ENCODE assay signal across 19 cellular contexts in genomic region chr4:959338-960139, GRCh38. TPM values are rescaled to one million over a fixed set of nuclear protein-coding genes. Genes with fewer than 3 reads are reported as not detected.
A peak's percentile ranks its signal among the peaks of the same experiment; 100 is the strongest.
DNase-seq lines count a peak whose midpoint lies in the region; ATAC-seq and TF ChIP-seq lines count a peak whose summit lies in the region.
"Had no signal": no experiment of that assay in that cellular context is flagged by ENCODE, and none has a peak within 500 bp of the region (broad histone marks: within the 10 kb centered on the region; RNA-seq: fewer than 3 reads in every experiment).

No MANE protein-coding gene starts in this region.

- H3K27ac ChIP-seq in HCT116 (ENCODE audit: low read depth, low read length): no peak overlapping the region
- peak overlapping the region; percentile 10 for H3K27ac ChIP-seq in cingulate gyrus (ENCODE audit: low read depth, low read length)
- H3K27ac ChIP-seq: colonic mucosa, heart left ventricle, lower lobe of right lung, WERI-Rb-1 had no signal

- H4K20me1 ChIP-seq in HCT116 (ENCODE audit: insufficient read depth): no peaks in the 10 kb centered on the region

- no peak overlapping the region for H3K9ac ChIP-seq in HCT116 (ENCODE audit: low read length)

- no peak for TF ChIP-seq CTCF in HCT116 (IDR thresholded peaks at IDR 0.05 in 2 of 3, conservative IDR thresholded peaks at IDR 0.05 in 1 of 3; ENCODE audit: borderline replicate concordance in 1 of 3, insufficient read depth in 1 of 3, low read depth in 2 of 3, low read length in 2 of 3)
- TF ChIP-seq CTCF in CD14-positive monocyte (IDR thresholded peaks at IDR 0.05): no peak

- no peak for TF ChIP-seq RAD21 in HCT116 (IDR thresholded peaks at IDR 0.05; ENCODE audit: low read depth)

- intact Hi-C loops in HCT116 (cut with micrococcal nuclease): no loop called here
- intact Hi-C loops in posterior vena cava (cut with DNase I): no loop called here
- intact Hi-C loops in CD14-positive monocyte (cut with micrococcal nuclease): no loop called here

- H3K9me3 Mint-ChIP-seq in CD14-positive monocyte: no peaks in the 10 kb centered on the region
- H3K9me3 Mint-ChIP-seq: activated naive CD4-positive, alpha-beta T cell treated with anti-CD3 and anti-CD28 coated beads, Interleukin-2, amount 10 ng/mL, durations not matched to agents 7 days and 5 days; T-cell had no signal

- H3K4me1 Mint-ChIP-seq in CD14-positive monocyte: no peaks in the 10 kb centered on the region
- H3K4me1 Mint-ChIP-seq: activated naive CD4-positive, alpha-beta T cell treated with anti-CD3 and anti-CD28 coated beads, Interleukin-2, amount 10 ng/mL, durations not matched to agents 7 days and 5 days; T-cell had no signal

- no peaks in the 10 kb centered on the region; the same call in 1 of the 2 replicates for H3K79me2 ChIP-seq in HCT116 (ENCODE audit: insufficient read depth, low read length)

- H3K27me3 ChIP-seq in HCT116 (ENCODE audit: insufficient read depth, low read length): no peaks in the 10 kb centered on the region
- H3K27me3 ChIP-seq: colonic mucosa, heart left ventricle had no signal

- no peak overlapping the region for H3K4me3 Mint-ChIP-seq in CD14-positive monocyte
- H3K4me3 Mint-ChIP-seq: activated naive CD4-positive, alpha-beta T cell treated with anti-CD3 and anti-CD28 coated beads, Interleukin-2, amount 10 ng/mL, durations not matched to agents 7 days and 5 days; T-cell had no signal

- H3K36me3 ChIP-seq in HCT116 (ENCODE audit: control insufficient read depth in 1 of 2, insufficient read depth in 2 of 2, low read length in 2 of 2): no peaks in the 10 kb centered on the region
- H3K36me3 ChIP-seq: colonic mucosa had no signal

- peaks cover 32 to 66% of the 10 kb centered on the region in 2 donors for H3K36me3 Mint-ChIP-seq in CD14-positive monocyte

- RAD21 ChIA-PET in HCT116 (lab: Charles Lee; ENCODE audit: low non-redundant PET in 1 of 2, low total read pairs in 2 of 2, uncharacterized antibody in 2 of 2, unreplicated experiment in 2 of 2): no interaction called here

- ATAC-seq in HCT116: no peak
- ATAC-seq: lower lobe of right lung; stimulated activated naive CD8-positive, alpha-beta T cell treated with anti-CD3 and anti-CD28 coated beads, Interleukin-15, Interleukin-2, amounts not matched to agents 100 U/mL and 50 U/mL, for 24 hours; T-cell had no signal

- TF ChIP-seq POLR2A in HCT116 (IDR thresholded peaks at IDR 0.05; ENCODE audit: borderline replicate concordance, extremely low read depth, insufficient read depth, insufficient read length): no peak

- no peak for DNase-seq in HCT116 (ENCODE audit: low read depth, low spot score)
- peak; percentile 66 for DNase-seq in posterior vena cava (ENCODE audit: low spot score)
- no peak for DNase-seq in NK-92 treated with Interleukin-12 subunit alpha and Interleukin-12 subunit beta, amount 100 ng/mL, for 24 hours (lab: John Stamatoyannopoulos, UW)
- no peak for DNase-seq in CD14-positive monocyte (ENCODE audit: low spot score)
- no peak for DNase-seq in activated T-cell treated with anti-CD3 and anti-CD28 coated beads, Interleukin-2, amount 50 U/mL, for 48 hours
- DNase-seq: AML-193; colonic mucosa; lower lobe of right lung; MM.1S; SHP77; stimulated activated CD4-positive, alpha-beta T cell treated with anti-CD3 and anti-CD28 coated beads, Interleukin-1b, Interleukin-23, amount 100 ng/mL, for 48 hours; stimulated activated naive CD8-positive, alpha-beta T cell treated with anti-CD3 and anti-CD28 coated beads, Interleukin-15, Interleukin-2, amounts not matched to agents 100 U/mL and 50 U/mL, for 24 hours; trophoblast cell had no signal

- H3K4me2 ChIP-seq in HCT116 (ENCODE audit: low read length): no peak overlapping the region

- no TSS peak for BruUV-seq in HCT116 (replicated peaks; lab: Mats Ljungman, UMichigan)

- POLR2A ChIA-PET in HCT116 (lab: Charles Lee): no interaction called here

- peak overlapping the region in 1 of 7 donors; percentile 13 for H3K27ac Mint-ChIP-seq in CD14-positive monocyte
- H3K27ac Mint-ChIP-seq: T-cell had no signal

- no peak overlapping the region for H3K4me3 ChIP-seq in HCT116 (replicated peaks in 1 of 2; ENCODE audit: low read depth in 1 of 2, low read length in 2 of 2)
- H3K4me3 ChIP-seq: colonic mucosa, heart left ventricle, lower lobe of right lung had no signal

- no peak overlapping the region for H2AFZ ChIP-seq in HCT116 (ENCODE audit: low read depth, low read length, poor library complexity, severe bottlenecking)

- no peaks in the 10 kb centered on the region for H3K9me2 ChIP-seq in HCT116 (ENCODE audit: insufficient read depth)

- peaks cover 5 to 20% of the 10 kb centered on the region in 2 experiments; a peak in 3 of 4 replicates for H3K4me1 ChIP-seq in HCT116 (ENCODE audit: control insufficient read depth in 1 of 2, insufficient read depth in 2 of 2, low read length in 2 of 2)
- H3K4me1 ChIP-seq: Caco-2, colonic mucosa, heart left ventricle, lower lobe of right lung had no signal

- CTCF ChIA-PET in HCT116 (lab: Charles Lee): no interaction called here

- no peaks in the 10 kb centered on the region for H3K27me3 Mint-ChIP-seq in CD14-positive monocyte (ENCODE audit: low read depth in 3 of 3)
- H3K27me3 Mint-ChIP-seq: activated naive CD4-positive, alpha-beta T cell treated with anti-CD3 and anti-CD28 coated beads, Interleukin-2, amount 10 ng/mL, durations not matched to agents 7 days and 5 days; T-cell had no signal

- H3K9me3 ChIP-seq in HCT116 (ENCODE audit: control insufficient read depth in 1 of 2, insufficient read depth in 1 of 2, low read depth in 1 of 2, low read length in 2 of 2): no peaks in the 10 kb centered on the region
- H3K9me3 ChIP-seq: Caco-2, colonic mucosa, heart left ventricle, lower lobe of right lung had no signal

TF ChIP-seq in HCT116, 20 proteins besides CTCF, POLR2A, EP300 and RAD21:
- TF ChIP-seq YY1 (IDR thresholded peaks at IDR 0.05; ENCODE audit: extremely low read depth, insufficient replicate concordance, low read depth, low read length): no peak
- 0 out of 2 replicates have a peak, but pooled peaks have one; percentile 4 for TF ChIP-seq POLR2AphosphoS5 (IDR thresholded peaks at IDR 0.05; ENCODE audit: low read depth, low read length)

RNA-seq across cellular contexts. Expression of gene DGKQ, which starts 13.8 kb away (rescaled TPM):
- total RNA-seq in HCT116 (2021; ENCODE audit: unreplicated experiment) (22.0 TPM), posterior vena cava (10 to 100 TPM; 10.8 to 11.9 TPM)
- polyA plus RNA-seq in HCT116 (2012): 17.8 and 20.2 TPM in 2 replicates
- 1 to 10 TPM in 1 of 2 donors, under 1 TPM in 1; 0.58 to 2.4 TPM for polyA plus RNA-seq in CD14-positive monocyte

RNA-seq across cellular contexts. Expression of gene TMEM175, which starts 27.3 kb away (rescaled TPM):
- 17.5 TPM for total RNA-seq in HCT116 (2021; ENCODE audit: unreplicated experiment)
- polyA plus RNA-seq in HCT116 (2012): 19.1 and 21.9 TPM in 2 replicates
- 10 to 100 TPM; 15.3 to 16.4 TPM for total RNA-seq in posterior vena cava
- 10 to 100 TPM; 18.9 to 20.7 TPM for polyA plus RNA-seq in CD14-positive monocyte

RNA-seq across cellular contexts. Expression of gene IDUA, which starts 27.3 kb away (rescaled TPM):
- 28.2 TPM for total RNA-seq in HCT116 (2021; ENCODE audit: unreplicated experiment)
- polyA plus RNA-seq in HCT116 (2012): 22.3 and 26.0 TPM in 2 replicates
- 10 to 100 TPM; 19.0 to 29.0 TPM for total RNA-seq in posterior vena cava
- polyA plus RNA-seq in CD14-positive monocyte: 1 to 10 TPM; 6.4 to 8.5 TPM

RNA-seq across cellular contexts. Expression of gene GAK, which starts 27.4 kb away (rescaled TPM):
- total RNA-seq in HCT116 (2021; ENCODE audit: unreplicated experiment): 123 TPM
- polyA plus RNA-seq in HCT116 (2012): 69.3 and 74.1 TPM in 2 replicates
- 10 to 100 TPM; 63.5 to 73.5 TPM for total RNA-seq in posterior vena cava
- polyA plus RNA-seq in CD14-positive monocyte: 10 to 100 TPM; 40.3 to 54.9 TPM

RNA-seq across cellular contexts. Expression of gene SLC26A1, which starts 33.7 kb away (rescaled TPM):
- total RNA-seq in HCT116 (2021; ENCODE audit: unreplicated experiment): 0.22 TPM
- 4.4 and 5.6 TPM in 2 replicates for polyA plus RNA-seq in HCT116 (2012)
- total RNA-seq in posterior vena cava: under 1 TPM in 1 of 2 donors, not detected in 1; 0.14 TPM
- under 1 TPM; 0.16 to 0.18 TPM for polyA plus RNA-seq in CD14-positive monocyte
